ENCODE assay signal across 14 cellular contexts in genomic region chr17:8105957-8106398, GRCh38.
DNase-seq lines count a peak whose midpoint lies in the region; ATAC-seq and TF ChIP-seq lines count a peak whose summit lies in the region.
"Had no signal": no experiment of that assay in that cellular context is flagged by ENCODE, and none has a peak within 500 bp of the region (broad histone marks: within the 10 kb centered on the region; RNA-seq: fewer than 3 reads in every experiment).

No MANE protein-coding gene starts in this region.

- no peak overlapping the region for H3K27ac ChIP-seq in ACC112 (ENCODE audit: low read depth, low read length)
- peak overlapping the region; percentile 83 for H3K27ac ChIP-seq in RWPE1

- CTCF ChIA-PET in RWPE1 (lab: Yijun Ruan, JAX): interaction anchor here (0.6 to 1.5 kb wide), 5 partner anchors 13 to 194 kb away, joined by 3 to 5 read pairs (median 3); no protein-coding TSS in a partner anchor

- H3K27me3 ChIP-seq in ACC112 (ENCODE audit: insufficient read depth, low read length): peaks cover 5% of the 10 kb centered on the region; the same call in 1 of the 2 replicates

- H3K4me1 ChIP-seq in ACC112 (ENCODE audit: control insufficient read depth, insufficient read depth, low read length, unreplicated experiment): peaks cover 13% of the 10 kb centered on the region

- no peak overlapping the region for H3K4me3 ChIP-seq in ACC112 (ENCODE audit: low read depth, low read length)
- no peak overlapping the region for H3K4me3 ChIP-seq in fibroblast of mammary gland (ENCODE audit: control insufficient read depth, low read depth, low read length)

- DNase-seq in HCEC 1CT (peak; percentile 21), RWPE1 (ENCODE audit: low spot score) (peak; percentile 58), fibroblast of mammary gland (ENCODE audit: low read depth) (peak; percentile 56), HuH-7.5 (ENCODE audit: low spot score) (no peak), NOMO-1 treated with DMSO at 0.1 percent for 48 hours (lab: John Stamatoyannopoulos, UW; ENCODE audit: unreplicated experiment) (no peak), hypothalamus (lab: John Stamatoyannopoulos, UW) (no peak)
- DNase-seq: activated B cell treated with CpG ODN at 0.5 μM for 24 hours; activated CD8-positive, alpha-beta memory T cell treated with anti-CD3 and anti-CD28 coated beads, Interleukin-2, amount 50 U/mL, for 48 hours; central memory CD4-positive, alpha-beta T cell; NCI-H1092 treated with DMSO at 0.1 percent for 48 hours; NCI-H345; stimulated activated naive CD8-positive, alpha-beta T cell treated with anti-CD3 and anti-CD28 coated beads, Interleukin-15, amount 100 ng/mL, for 72 hours had no signal

- H3K79me2 ChIP-seq in ACC112 (ENCODE audit: control insufficient read depth, insufficient read depth, low read length, unreplicated experiment): no peaks in the 10 kb centered on the region

- POLR2A ChIA-PET in RWPE1 (lab: Yijun Ruan, JAX; ENCODE audit: low non-redundant PET): no interaction called here

- no peak for ATAC-seq in HG03342 (IDR thresholded peaks at IDR 0.05; ENCODE audit: unreplicated experiment)
- ATAC-seq: stimulated activated naive CD8-positive, alpha-beta T cell treated with anti-CD3 and anti-CD28 coated beads, Interleukin-15, amount 100 ng/mL, for 72 hours had no signal

- no peaks in the 10 kb centered on the region for H3K36me3 ChIP-seq in ACC112 (ENCODE audit: insufficient read depth, low read length)

- peak overlapping the region; percentile 14 for H2AFZ ChIP-seq in ACC112 (ENCODE audit: low read length, unreplicated experiment)

- TF ChIP-seq CTCF in RWPE1 (conservative IDR thresholded peaks at IDR 0.05; ENCODE audit: low read depth): no peak
- TF ChIP-seq CTCF in fibroblast of mammary gland (conservative IDR thresholded peaks at IDR 0.05; ENCODE audit: control insufficient read depth, insufficient read depth, low read depth, low read length): no peak

Comparison
In these comparisons a context has a peak if more than half of its experiments do, and no peak if none do; other contexts are left out.
1. DNase-seq: peak in HCEC 1CT (single experiment), RWPE1 (single experiment) and fibroblast of mammary gland (single experiment); none in HuH-7.5 (single experiment), NOMO-1 treated with DMSO at 0.1 percent for 48 hours (single experiment) and hypothalamus (0 of 51).